In the genomic region with DNA sequence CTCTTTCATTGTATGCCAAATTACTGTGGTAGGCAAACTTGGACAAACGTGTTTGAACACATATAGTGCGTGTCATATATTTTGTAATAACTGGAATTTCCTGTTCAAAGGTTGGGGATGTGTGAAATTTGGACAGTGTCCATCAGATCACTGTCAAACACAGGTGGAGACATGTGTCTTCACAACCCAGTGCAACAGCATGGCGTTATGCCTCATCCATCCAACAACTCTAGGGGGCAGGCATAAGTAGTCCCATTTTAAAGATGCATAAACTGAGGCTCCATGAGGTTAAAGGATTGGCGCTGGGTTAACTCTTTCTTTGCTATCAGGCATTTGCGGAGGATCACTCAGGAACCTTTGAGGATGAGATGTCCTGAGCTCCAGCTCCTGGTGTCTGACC, we compare ENCODE assay signal across 2 cellular contexts.
A peak's percentile ranks its signal among the peaks of the same experiment; 100 is the strongest.
TF ChIP-seq lines count a peak whose summit lies in the region.

No MANE protein-coding gene starts in this region.

TF ChIP-seq in K562, 482 proteins besides CTCF, POLR2A, EP300 and RAD21:
- TF ChIP-seq RBM25 (IDR thresholded peaks at IDR 0.05; ENCODE audit: low read depth, low read length, severe bottlenecking) (peak; percentile 86), RB1 (IDR thresholded peaks at IDR 0.05; ENCODE audit: low read depth) (no peak), E2F4 (CRISPR knock-in tag; IDR thresholded peaks at IDR 0.05; ENCODE audit: low read depth) (no peak), CBFB (CRISPR knock-in tag; IDR thresholded peaks at IDR 0.05) (no peak), ZNF551 (CRISPR knock-in tag; IDR thresholded peaks at IDR 0.05) (no peak)
TF ChIP-seq in K562: peak in this region for 1.

TF ChIP-seq in H1, 55 proteins besides CTCF, POLR2A, EP300 and RAD21:
- peak; percentile 70; the same call in 1 of the 2 replicates for TF ChIP-seq KDM1A (IDR thresholded peaks at IDR 0.05; ENCODE audit: borderline replicate concordance, low read length)
- no peak for TF ChIP-seq E2F6 (IDR thresholded peaks at IDR 0.05)
